18 cellular contexts compared by ENCODE assay signal in genomic region chr6:9896806-9897205, GRCh38.
"Had no signal": no experiment of that assay in that cellular context is flagged by ENCODE, and none has a peak within 500 bp of the region (broad histone marks: within the 10 kb centered on the region; RNA-seq: fewer than 3 reads in every experiment).

No MANE protein-coding gene starts in this region.

- H3K27me3 Mint-ChIP-seq: naive thymus-derived CD8-positive, alpha-beta T cell had no signal

- H3K4me1 ChIP-seq: ascending aorta, prostate gland, stomach had no signal

- H3K4me1 Mint-ChIP-seq: naive thymus-derived CD8-positive, alpha-beta T cell had no signal

- ATAC-seq: left cardiac atrium; naive thymus-derived CD8-positive, alpha-beta T cell; right cardiac atrium had no signal

- H3K27ac ChIP-seq: ascending aorta, prostate gland, stomach, VCaP had no signal

- H3K36me3 Mint-ChIP-seq: naive thymus-derived CD8-positive, alpha-beta T cell had no signal

- H3K9me3 ChIP-seq: ascending aorta, prostate gland, stomach had no signal

- FAIRE-seq: islet of Langerhans had no signal

- H3K27ac Mint-ChIP-seq: naive thymus-derived CD8-positive, alpha-beta T cell; T-helper 1 cell treated with Interleukin-12 subunit alpha and Interleukin-12 subunit beta and Interleukin-4 antibody, amounts not matched to agents 30 μg/mL and 1 μg/mL, for 36 hours had no signal

- DNase-seq: activated CD4-positive, alpha-beta T cell treated with anti-CD3 and anti-CD28 coated beads, Interleukin-2, amount 50 U/mL, for 1 hour; activated CD4-positive, CD25-positive, alpha-beta regulatory T cell treated with anti-CD3 and anti-CD28 coated beads, Interleukin-2, amount 50 U/mL, for 72 hours; activated CD8-positive, alpha-beta memory T cell treated with anti-CD3 and anti-CD28 coated beads, Interleukin-2, amount 50 U/mL, for 48 hours; activated effector memory CD4-positive, alpha-beta T cell treated with Interleukin-2 at 50 U/mL for 16 hours; activated naive CD4-positive, alpha-beta T cell treated with anti-CD3 and anti-CD28 coated beads, Interleukin-2, amount 50 U/mL, for 16 hours; activated T-cell treated with anti-CD3 and anti-CD28 coated beads, Interleukin-2, amount 50 U/mL, for 48 hours; effector memory CD4-positive, alpha-beta T cell; foreskin fibroblast; left cardiac atrium; naive thymus-derived CD8-positive, alpha-beta T cell; right cardiac atrium; stomach; trophoblast cell had no signal

- H3K4me3 Mint-ChIP-seq: naive thymus-derived CD8-positive, alpha-beta T cell; T-helper 1 cell treated with Interleukin-12 subunit alpha and Interleukin-12 subunit beta and Interleukin-4 antibody, amounts not matched to agents 30 μg/mL and 1 μg/mL, for 36 hours had no signal

- H3K4me3 ChIP-seq: ascending aorta, prostate gland, stomach had no signal
